ENCODE assay signal across 9 cellular contexts in the genomic region with DNA sequence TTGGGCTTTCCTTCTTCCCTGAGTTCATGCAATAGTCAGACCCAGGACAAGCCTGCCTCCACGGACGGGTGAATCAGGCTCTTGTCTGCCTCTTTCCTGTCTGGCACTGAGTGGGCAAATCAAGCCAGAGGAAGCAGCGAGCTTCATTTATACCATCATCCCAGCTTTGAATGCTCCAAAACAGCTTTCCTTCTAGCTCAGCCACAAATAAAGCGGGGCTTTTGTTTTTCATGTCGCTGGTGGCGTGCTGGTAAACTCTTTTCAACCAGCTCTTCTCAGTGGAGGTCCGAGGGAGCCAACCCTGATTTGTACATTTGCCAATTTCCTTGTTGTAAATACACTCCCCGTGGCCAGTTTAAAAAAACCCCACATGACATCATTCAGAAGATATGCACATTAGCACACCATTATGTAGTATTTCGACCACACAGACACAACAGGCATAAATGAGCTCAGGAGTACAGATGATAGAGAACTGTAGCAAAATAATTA.
DNase-seq lines count a peak whose midpoint lies in the region; ATAC-seq and TF ChIP-seq lines count a peak whose summit lies in the region.
"Had no signal": no experiment of that assay in that cellular context is flagged by ENCODE, and none has a peak within 500 bp of the region (broad histone marks: within the 10 kb centered on the region; RNA-seq: fewer than 3 reads in every experiment).

No MANE protein-coding gene starts in this region.

- ATAC-seq in SK-N-SH treated with all-trans-retinoic acid at 6 μM for 48 hours: peak; percentile 71
- no peak for ATAC-seq in HG03354 (IDR thresholded peaks at IDR 0.05; ENCODE audit: poor library complexity, severe bottlenecking, unreplicated experiment)

- DNase-seq in HCEC 1CT: peak; percentile 95
- peak; percentile 91 for DNase-seq in globus pallidus (ENCODE audit: low spot score)
- DNase-seq in pons (ENCODE audit: low spot score): peak; percentile 94
- no peak for DNase-seq in CD1c-positive myeloid dendritic cell (ENCODE audit: extremely low spot score)
- no peak for DNase-seq in SKM-1 (lab: John Stamatoyannopoulos, UW; ENCODE audit: unreplicated experiment)
- DNase-seq in NOMO-1 (lab: John Stamatoyannopoulos, UW; ENCODE audit: unreplicated experiment in 2 of 2): no peak
- DNase-seq: naive B cell had no signal

TF ChIP-seq in SK-N-SH treated with all-trans-retinoic acid at 6 μM for 48 hours, 23 proteins besides CTCF, POLR2A, EP300 and RAD21:
- TF ChIP-seq ZC3H10 (CRISPR knock-in tag; IDR thresholded peaks at IDR 0.05) (no peak), CSDC2 (CRISPR knock-in tag; IDR thresholded peaks at IDR 0.05) (0 out of 2 replicates have a peak, but pooled peaks have one; percentile 5), SNAI2 (CRISPR knock-in tag; IDR thresholded peaks at IDR 0.05) (0 out of 2 replicates have a peak, but pooled peaks have one; percentile 42), ZFP3 (CRISPR knock-in tag; IDR thresholded peaks at IDR 0.05) (no peak), ISL1 (CRISPR knock-in tag; IDR thresholded peaks at IDR 0.05) (peak; percentile 80), ZNF565 (CRISPR knock-in tag; conservative IDR thresholded peaks at IDR 0.05; ENCODE audit: low read depth) (no peak), BACH2 (CRISPR knock-in tag; IDR thresholded peaks at IDR 0.05; ENCODE audit: borderline replicate concordance) (no peak), ZFP30 (CRISPR knock-in tag; IDR thresholded peaks at IDR 0.05) (no peak), RARB (CRISPR knock-in tag; IDR thresholded peaks at IDR 0.05) (no peak), TOX (CRISPR knock-in tag; IDR thresholded peaks at IDR 0.05; ENCODE audit: borderline replicate concordance) (0 out of 2 replicates have a peak, but pooled peaks have one; percentile 18), PPARA (CRISPR knock-in tag; IDR thresholded peaks at IDR 0.05; ENCODE audit: borderline replicate concordance) (no peak)
- TF ChIP-seq, protein P1, sequence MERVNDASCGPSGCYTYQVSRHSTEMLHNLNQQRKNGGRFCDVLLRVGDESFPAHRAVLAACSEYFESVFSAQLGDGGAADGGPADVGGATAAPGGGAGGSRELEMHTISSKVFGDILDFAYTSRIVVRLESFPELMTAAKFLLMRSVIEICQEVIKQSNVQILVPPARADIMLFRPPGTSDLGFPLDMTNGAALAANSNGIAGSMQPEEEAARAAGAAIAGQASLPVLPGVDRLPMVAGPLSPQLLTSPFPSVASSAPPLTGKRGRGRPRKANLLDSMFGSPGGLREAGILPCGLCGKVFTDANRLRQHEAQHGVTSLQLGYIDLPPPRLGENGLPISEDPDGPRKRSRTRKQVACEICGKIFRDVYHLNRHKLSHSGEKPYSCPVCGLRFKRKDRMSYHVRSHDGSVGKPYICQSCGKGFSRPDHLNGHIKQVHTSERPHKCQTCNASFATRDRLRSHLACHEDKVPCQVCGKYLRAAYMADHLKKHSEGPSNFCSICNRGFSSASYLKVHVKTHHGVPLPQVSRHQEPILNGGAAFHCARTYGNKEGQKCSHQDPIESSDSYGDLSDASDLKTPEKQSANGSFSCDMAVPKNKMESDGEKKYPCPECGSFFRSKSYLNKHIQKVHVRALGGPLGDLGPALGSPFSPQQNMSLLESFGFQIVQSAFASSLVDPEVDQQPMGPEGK (CRISPR knock-in tag; IDR thresholded peaks at IDR 0.05; ENCODE audit: borderline replicate concordance): no peak
- TF ChIP-seq, protein P2, sequence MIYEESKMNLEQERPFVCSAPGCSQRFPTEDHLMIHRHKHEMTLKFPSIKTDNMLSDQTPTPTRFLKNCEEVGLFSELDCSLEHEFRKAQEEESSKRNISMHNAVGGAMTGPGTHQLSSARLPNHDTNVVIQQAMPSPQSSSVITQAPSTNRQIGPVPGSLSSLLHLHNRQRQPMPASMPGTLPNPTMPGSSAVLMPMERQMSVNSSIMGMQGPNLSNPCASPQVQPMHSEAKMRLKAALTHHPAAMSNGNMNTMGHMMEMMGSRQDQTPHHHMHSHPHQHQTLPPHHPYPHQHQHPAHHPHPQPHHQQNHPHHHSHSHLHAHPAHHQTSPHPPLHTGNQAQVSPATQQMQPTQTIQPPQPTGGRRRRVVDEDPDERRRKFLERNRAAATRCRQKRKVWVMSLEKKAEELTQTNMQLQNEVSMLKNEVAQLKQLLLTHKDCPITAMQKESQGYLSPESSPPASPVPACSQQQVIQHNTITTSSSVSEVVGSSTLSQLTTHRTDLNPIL (CRISPR knock-in tag; IDR thresholded peaks at IDR 0.05; ENCODE audit: low read depth): peak; percentile 80

Comparison
In these comparisons a context has a peak if more than half of its experiments do, and no peak if none do; other contexts are left out.
1. DNase-seq: peak in HCEC 1CT (single experiment), globus pallidus (single experiment) and pons (single experiment); none in CD1c-positive myeloid dendritic cell (single experiment), SKM-1 (single experiment) and NOMO-1 (0 of 2).